In the genomic region with DNA sequence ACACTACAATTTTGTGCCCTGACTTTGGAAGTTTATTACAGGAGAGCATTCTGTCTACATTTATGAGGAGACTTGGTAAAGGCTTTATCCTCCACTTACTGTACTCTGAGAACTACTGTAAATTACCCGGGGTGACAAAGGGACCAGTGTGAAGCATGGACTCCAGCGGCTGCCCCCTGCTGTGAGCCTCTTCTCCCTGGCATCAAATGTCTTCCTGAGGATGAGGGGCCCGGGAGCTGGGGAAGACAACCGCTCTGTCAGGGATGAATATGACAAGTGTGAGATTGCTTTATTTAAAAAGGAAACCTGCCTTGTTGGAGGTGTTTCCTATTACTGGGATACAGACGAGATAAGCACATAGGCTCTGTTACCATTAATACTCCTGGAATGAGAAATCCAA, we compare ENCODE assay signal across 28 cellular contexts.
DNase-seq lines count a peak whose midpoint lies in the region; ATAC-seq, FAIRE-seq and TF ChIP-seq lines count a peak whose summit lies in the region.
"Had no signal": no experiment of that assay in that cellular context is flagged by ENCODE, and none has a peak within 500 bp of the region (broad histone marks: within the 10 kb centered on the region; RNA-seq: fewer than 3 reads in every experiment).

No MANE protein-coding gene starts in this region.

- H3K9me3 ChIP-seq in endodermal cell (ENCODE audit: control insufficient read depth, low read length): peaks cover 23% of the 10 kb centered on the region
- H3K9me3 ChIP-seq: mucosa of descending colon had no signal

- H3K27me3 ChIP-seq in endodermal cell (ENCODE audit: control insufficient read depth, insufficient read depth, low read length, poor library complexity, severe bottlenecking): no peaks in the 10 kb centered on the region
- H3K27me3 ChIP-seq: BLaER1 treated with 17β-estradiol and CSF1 and Interleukin-3, amounts not matched to agents 10 nM and 100 nM; breast epithelium; gastroesophageal sphincter; SJSA1; transverse colon had no signal

- no peak overlapping the region for H3K4me3 ChIP-seq in endodermal cell (ENCODE audit: low read length)
- H3K4me3 ChIP-seq: BLaER1 treated with 17β-estradiol and CSF1 and Interleukin-3, amounts not matched to agents 10 nM and 100 nM; breast epithelium; gastroesophageal sphincter; K562; mucosa of descending colon; SJSA1; transverse colon had no signal

- no peak overlapping the region for H3K9ac ChIP-seq in endodermal cell (ENCODE audit: extremely low read depth, low read length, poor library complexity, severe bottlenecking)
- H3K9ac ChIP-seq: BLaER1 treated with 17β-estradiol and CSF1 and Interleukin-3, amounts not matched to agents 10 nM and 100 nM had no signal

- H3K4me1 Mint-ChIP-seq in endodermal cell: peaks cover 9% of the 10 kb centered on the region
- H3K4me1 Mint-ChIP-seq in activated T-cell treated with anti-CD3 and anti-CD28 coated beads, Interleukin-2, amount 50 U/mL, for 72 hours (ENCODE audit: low read depth): no peaks in the 10 kb centered on the region
- H3K4me1 Mint-ChIP-seq: activated B cell treated with CpG ODN at 0.5 μM for 24 hours; activated CD4-positive, alpha-beta T cell treated with anti-CD3 and anti-CD28 coated beads, Interleukin-2, amount 10 ng/mL, durations not matched to agents 7 days and 5 days; activated naive CD8-positive, alpha-beta T cell treated with anti-CD3 and anti-CD28 coated beads for 36 hours had no signal

- H3K4me3 Mint-ChIP-seq in endodermal cell: no peak overlapping the region
- H3K4me3 Mint-ChIP-seq in activated T-cell treated with anti-CD3 and anti-CD28 coated beads, Interleukin-2, amount 50 U/mL, for 72 hours: no peak overlapping the region
- H3K4me3 Mint-ChIP-seq: activated B cell treated with CpG ODN at 0.5 μM for 24 hours; activated CD4-positive, alpha-beta T cell treated with anti-CD3 and anti-CD28 coated beads, Interleukin-2, amount 10 ng/mL, durations not matched to agents 7 days and 5 days; activated naive CD8-positive, alpha-beta T cell treated with anti-CD3 and anti-CD28 coated beads for 36 hours; natural killer cell treated with Interleukin-12 subunit alpha and Interleukin-12 subunit beta and Interleukin-15 and Interleukin-18, amount 100 ng/mL, for 72 hours had no signal

- FAIRE-seq in D721Med (lab: Jason Lieb, UNC): no peak
- FAIRE-seq: endothelial cell of umbilical vein, K562, RCC 7860 had no signal

- H3K9me3 Mint-ChIP-seq in endodermal cell: peaks cover 25% of the 10 kb centered on the region
- H3K9me3 Mint-ChIP-seq in activated T-cell treated with anti-CD3 and anti-CD28 coated beads, Interleukin-2, amount 50 U/mL, for 72 hours: peaks cover 9 to 11% of the 10 kb centered on the region in 2 donors

- H3K27me3 Mint-ChIP-seq in endodermal cell (ENCODE audit: insufficient read depth): no peaks in the 10 kb centered on the region
- H3K27me3 Mint-ChIP-seq in activated T-cell treated with anti-CD3 and anti-CD28 coated beads, Interleukin-2, amount 50 U/mL, for 72 hours (ENCODE audit: low read depth): no peaks in the 10 kb centered on the region
- H3K27me3 Mint-ChIP-seq: activated B cell treated with CpG ODN at 0.5 μM for 24 hours; activated CD4-positive, alpha-beta T cell treated with anti-CD3 and anti-CD28 coated beads, Interleukin-2, amount 10 ng/mL, durations not matched to agents 7 days and 5 days; activated naive CD8-positive, alpha-beta T cell treated with anti-CD3 and anti-CD28 coated beads for 36 hours; natural killer cell treated with Interleukin-12 subunit alpha and Interleukin-12 subunit beta and Interleukin-15 and Interleukin-18, amount 100 ng/mL, for 72 hours had no signal

- H3K4me1 ChIP-seq in endodermal cell (ENCODE audit: control insufficient read depth, insufficient read depth, low read length): no peaks in the 10 kb centered on the region
- H3K4me1 ChIP-seq: breast epithelium, gastroesophageal sphincter, SJSA1, transverse colon had no signal

- peaks cover 8% of the 10 kb centered on the region for H3K36me3 Mint-ChIP-seq in endodermal cell (ENCODE audit: low read depth)
- no peaks in the 10 kb centered on the region for H3K36me3 Mint-ChIP-seq in activated T-cell treated with anti-CD3 and anti-CD28 coated beads, Interleukin-2, amount 50 U/mL, for 72 hours (ENCODE audit: insufficient read depth in 2 of 2)
- H3K36me3 Mint-ChIP-seq: activated naive CD8-positive, alpha-beta T cell treated with anti-CD3 and anti-CD28 coated beads for 36 hours had no signal

- ATAC-seq in activated T-cell treated with anti-CD3 and anti-CD28 coated beads, Interleukin-2, amount 50 U/mL, for 72 hours (replicated peaks in 1 of 2): no peak
- ATAC-seq: gastroesophageal sphincter; K562; mucosa of descending colon; natural killer cell treated with Interleukin-12 subunit alpha and Interleukin-12 subunit beta and Interleukin-15 and Interleukin-18, amount 100 ng/mL, for 72 hours had no signal

- no peak overlapping the region for H3K27ac Mint-ChIP-seq in endodermal cell
- H3K27ac Mint-ChIP-seq in activated T-cell treated with anti-CD3 and anti-CD28 coated beads, Interleukin-2, amount 50 U/mL, for 72 hours: no peak overlapping the region
- H3K27ac Mint-ChIP-seq: activated B cell treated with CpG ODN at 0.5 μM for 24 hours; activated CD4-positive, alpha-beta T cell treated with anti-CD3 and anti-CD28 coated beads, Interleukin-2, amount 10 ng/mL, durations not matched to agents 7 days and 5 days; activated naive CD8-positive, alpha-beta T cell treated with anti-CD3 and anti-CD28 coated beads for 36 hours; natural killer cell treated with Interleukin-12 subunit alpha and Interleukin-12 subunit beta and Interleukin-15 and Interleukin-18, amount 100 ng/mL, for 72 hours had no signal

- DNase-seq in COLO668 (lab: John Stamatoyannopoulos, UW; ENCODE audit: unreplicated experiment): peak; percentile 74
- DNase-seq in DMS53 (lab: John Stamatoyannopoulos, UW): peak; percentile 75
- DNase-seq in NCI-H187 treated with DMSO at 0.1 percent for 48 hours (lab: John Stamatoyannopoulos, UW): peak; percentile 4
- DNase-seq in endodermal cell: peak; percentile 70
- DNase-seq in D721Med (ENCODE audit: insufficient read length, low spot score): no peak
- DNase-seq in AG08396 (ENCODE audit: low spot score): no peak
- no peak for DNase-seq in activated T-cell treated with anti-CD3 and anti-CD28 coated beads, Interleukin-2, amount 50 U/mL, for 72 hours
- DNase-seq: activated B cell treated with CpG ODN at 0.5 μM for 24 hours; activated CD4-positive, alpha-beta T cell treated with anti-CD3 and anti-CD28 coated beads, Interleukin-2, amount 10 ng/mL, durations not matched to agents 7 days and 5 days; activated effector memory CD4-positive, alpha-beta T cell treated with anti-CD3 and anti-CD28 coated beads, Interleukin-2, amount 50 U/mL, for 16 hours; activated naive CD8-positive, alpha-beta T cell treated with anti-CD3 and anti-CD28 coated beads for 36 hours; anterior cingulate cortex; GOT3; mucosa of descending colon; NCI-H1048; NCI-H2081 treated with DMSO at 0.1 percent for 48 hours; NCI-H774; stimulated activated CD4-positive, alpha-beta T cell treated with anti-CD3 and anti-CD28 coated beads, Interleukin-15, amount 100 ng/mL, for 24 hours; stimulated activated CD4-positive, alpha-beta T cell treated with anti-CD3 and anti-CD28 coated beads, Interleukin-4, amount 100 ng/mL, for 4 hours; transverse colon had no signal

- no peak overlapping the region for H3K27ac ChIP-seq in endodermal cell (ENCODE audit: low read depth, low read length)
- H3K27ac ChIP-seq: BLaER1 treated with 17β-estradiol and CSF1 and Interleukin-3, amounts not matched to agents 10 nM and 100 nM; breast epithelium; gastroesophageal sphincter; SJSA1; transverse colon had no signal

- no peaks in the 10 kb centered on the region for H3K36me3 ChIP-seq in endodermal cell (ENCODE audit: control insufficient read depth, insufficient read depth, low read length)
- H3K36me3 ChIP-seq: BLaER1 treated with 17β-estradiol and CSF1 and Interleukin-3, amounts not matched to agents 10 nM and 100 nM; breast epithelium; gastroesophageal sphincter; SJSA1; transverse colon had no signal

- no peak for TF ChIP-seq CTCF in endodermal cell (conservative IDR thresholded peaks at IDR 0.05)
- no peak for TF ChIP-seq CTCF in D721Med (IDR thresholded peaks at IDR 0.05; ENCODE audit: insufficient read depth, missing control alignments)

- 59% methylated on average over 5 of the region's 5 CpGs; no CpG with 5 or more reads in 1 of the 2 experiments for WGBS in endodermal cell (ENCODE audit: insufficient coverage in 1 of 2, insufficient read length in 1 of 2), 2 experiments

Comparison
In these comparisons a context has a peak if more than half of its experiments do, and no peak if none do; other contexts are left out.
1. DNase-seq: peak in COLO668 (single experiment), DMS53 (single experiment), NCI-H187 treated with DMSO at 0.1 percent for 48 hours (single experiment) and endodermal cell (single experiment); none in D721Med (single experiment), AG08396 (single experiment) and activated T-cell treated with anti-CD3 and anti-CD28 coated beads, Interleukin-2, amount 50 U/mL, for 72 hours (0 of 2).